33 cellular contexts compared by ENCODE assay signal in genomic region chr3:143571548-143571947, GRCh38.
DNase-seq lines count a peak whose midpoint lies in the region; ATAC-seq and TF ChIP-seq lines count a peak whose summit lies in the region.
"Had no signal": no experiment of that assay in that cellular context is flagged by ENCODE, and none has a peak within 500 bp of the region (broad histone marks: within the 10 kb centered on the region; RNA-seq: fewer than 3 reads in every experiment).

No MANE protein-coding gene starts in this region.

- no peaks in the 10 kb centered on the region for H3K9me3 ChIP-seq in gastroesophageal sphincter
- H3K9me3 ChIP-seq: esophagus muscularis mucosa, lower lobe of right lung, mucosa of descending colon, transverse colon had no signal

- H3K27me3 Mint-ChIP-seq in activated CD4-positive, alpha-beta T cell treated with anti-CD3 and anti-CD28 coated beads for 36 hours, result no peaks in the 10 kb centered on the region
- H3K27me3 Mint-ChIP-seq: activated naive CD4-positive, alpha-beta T cell treated with anti-CD3 and anti-CD28 coated beads, Interleukin-2, amount 10 ng/mL, durations not matched to agents 7 days and 5 days; central memory CD8-positive, alpha-beta T cell had no signal

- in situ Hi-C loops in astrocyte of the cerebellum (cut with HindIII; ENCODE audit: low sequenced_read_pairs), result no loop called here

- H3K27me3 ChIP-seq in gastroesophageal sphincter, result no peaks in the 10 kb centered on the region
- H3K27me3 ChIP-seq: esophagus muscularis mucosa, transverse colon had no signal

- H3K4me3 ChIP-seq in AG09309 (ENCODE audit: control insufficient read depth, low read depth, low read length), result no peak overlapping the region
- H3K4me3 ChIP-seq in astrocyte of the cerebellum (ENCODE audit: low read depth, low read length), result no peak overlapping the region
- H3K4me3 ChIP-seq in fibroblast of the aortic adventitia (ENCODE audit: low read depth, low read length), result no peak overlapping the region
- no peak overlapping the region for H3K4me3 ChIP-seq in gastroesophageal sphincter
- H3K4me3 ChIP-seq: esophagus muscularis mucosa, lower lobe of right lung, mucosa of descending colon, transverse colon had no signal

- no peak for ATAC-seq in activated CD4-positive, alpha-beta T cell treated with anti-CD3 and anti-CD28 coated beads for 36 hours
- no peak for ATAC-seq in gastroesophageal sphincter
- no peak for ATAC-seq in GM18505 (IDR thresholded peaks at IDR 0.05; ENCODE audit: unreplicated experiment)
- ATAC-seq: lower lobe of right lung, mucosa of descending colon, Panc1 had no signal

- no peak overlapping the region for H3K27ac Mint-ChIP-seq in activated CD4-positive, alpha-beta T cell treated with anti-CD3 and anti-CD28 coated beads for 36 hours
- H3K27ac Mint-ChIP-seq: activated naive CD4-positive, alpha-beta T cell treated with anti-CD3 and anti-CD28 coated beads, Interleukin-2, amount 10 ng/mL, durations not matched to agents 7 days and 5 days; HFFc6; nephron had no signal

- CTCF ChIA-PET in activated CD4-positive, alpha-beta T cell treated with anti-CD3 and anti-CD28 coated beads for 36 hours (lab: Charles Lee), result interaction anchor here (0.6 kb wide), 1 partner anchor 157 kb away, joined by 3 read pairs; no protein-coding TSS in a partner anchor
- CTCF ChIA-PET in HEK293T (lab: Yijun Ruan, JAX), result no interaction called here

- intact Hi-C loops in activated CD4-positive, alpha-beta T cell treated with anti-CD3 and anti-CD28 coated beads for 36 hours (cut with DNase I, micrococcal nuclease), result no loop called here

- 89% methylated on average over 1 of the region's 1 CpG; no CpG with 5 or more reads in 1 of the 2 donors for WGBS in gastroesophageal sphincter (ENCODE audit: low coverage in 1 of 2), 2 donors

- POLR2A ChIA-PET in activated CD4-positive, alpha-beta T cell treated with anti-CD3 and anti-CD28 coated beads for 36 hours (lab: Charles Lee), result no interaction called here
- POLR2A ChIA-PET in HEK293T (lab: Yijun Ruan, JAX), result no interaction called here

- no peaks in the 10 kb centered on the region for H3K4me1 ChIP-seq in gastroesophageal sphincter
- H3K4me1 ChIP-seq: lower lobe of right lung had no signal

- H3K4me3 Mint-ChIP-seq in activated CD4-positive, alpha-beta T cell treated with anti-CD3 and anti-CD28 coated beads for 36 hours, result no peak overlapping the region
- H3K4me3 Mint-ChIP-seq: activated naive CD4-positive, alpha-beta T cell treated with anti-CD3 and anti-CD28 coated beads, Interleukin-2, amount 10 ng/mL, durations not matched to agents 7 days and 5 days; CD14-positive monocyte; central memory CD8-positive, alpha-beta T cell; HFFc6; nephron had no signal

- no peak overlapping the region for H3K27ac ChIP-seq in gastroesophageal sphincter
- H3K27ac ChIP-seq: esophagus muscularis mucosa, HL-60, lower lobe of right lung, transverse colon had no signal

- peaks cover 0 to 26% of the 10 kb centered on the region in 2 donors for H3K36me3 ChIP-seq in gastroesophageal sphincter
- H3K36me3 ChIP-seq: transverse colon had no signal

- H3K4me1 Mint-ChIP-seq in activated CD4-positive, alpha-beta T cell treated with anti-CD3 and anti-CD28 coated beads for 36 hours, result no peaks in the 10 kb centered on the region
- H3K4me1 Mint-ChIP-seq: activated naive CD4-positive, alpha-beta T cell treated with anti-CD3 and anti-CD28 coated beads, Interleukin-2, amount 10 ng/mL, durations not matched to agents 7 days and 5 days; central memory CD8-positive, alpha-beta T cell; nephron had no signal

- no peaks in the 10 kb centered on the region for H3K9me3 Mint-ChIP-seq in activated CD4-positive, alpha-beta T cell treated with anti-CD3 and anti-CD28 coated beads for 36 hours (ENCODE audit: low read depth)
- H3K9me3 Mint-ChIP-seq: activated naive CD4-positive, alpha-beta T cell treated with anti-CD3 and anti-CD28 coated beads, Interleukin-2, amount 10 ng/mL, durations not matched to agents 7 days and 5 days; CD14-positive monocyte; central memory CD8-positive, alpha-beta T cell; nephron had no signal

- peaks cover 9% of the 10 kb centered on the region for H3K36me3 Mint-ChIP-seq in activated CD4-positive, alpha-beta T cell treated with anti-CD3 and anti-CD28 coated beads for 36 hours (ENCODE audit: low read depth)
- H3K36me3 Mint-ChIP-seq: activated naive CD4-positive, alpha-beta T cell treated with anti-CD3 and anti-CD28 coated beads, Interleukin-2, amount 10 ng/mL, durations not matched to agents 7 days and 5 days had no signal

- no peak for TF ChIP-seq POLR2A in gastroesophageal sphincter (IDR thresholded peaks at IDR 0.05)
- no peak for TF ChIP-seq POLR2A in GM18505 (IDR thresholded peaks at IDR 0.05; ENCODE audit: borderline replicate concordance, extremely low read depth, insufficient read depth, insufficient read length)

- no peak for TF ChIP-seq EP300 in gastroesophageal sphincter (IDR thresholded peaks at IDR 0.05)

- TF ChIP-seq CTCF in AG09309 (IDR thresholded peaks at IDR 0.05; ENCODE audit: control insufficient read depth, insufficient read depth, low read depth, low read length, missing control alignments), result no peak
- TF ChIP-seq CTCF in astrocyte of the cerebellum (IDR thresholded peaks at IDR 0.05; ENCODE audit: low read depth, low read length, missing control alignments), result no peak
- no peak for TF ChIP-seq CTCF in fibroblast of the aortic adventitia (IDR thresholded peaks at IDR 0.05; ENCODE audit: insufficient read depth, low read length)
- no peak for TF ChIP-seq CTCF in gastroesophageal sphincter (IDR thresholded peaks at IDR 0.05)

- peak; percentile 13 for DNase-seq in AG09309 (ENCODE audit: low read depth)
- peak; percentile 28 to 31 for DNase-seq in Kasumi-1 (lab: John Stamatoyannopoulos, UW)
- peak; percentile 60 for DNase-seq in astrocyte of the cerebellum (ENCODE audit: low read depth)
- DNase-seq in fibroblast of the aortic adventitia (ENCODE audit: low read depth), result peak; percentile 48
- no peak for DNase-seq in activated CD4-positive, alpha-beta T cell treated with anti-CD3 and anti-CD28 coated beads for 36 hours
- no peak for DNase-seq in HEK293T (ENCODE audit: extremely low spot score)
- DNase-seq: activated CD4-positive, alpha-beta T cell treated with anti-CD3 and anti-CD28 coated beads, Interleukin-2, amount 50 U/mL, for 4 hours; activated CD4-positive, CD25-positive, alpha-beta regulatory T cell; activated naive CD4-positive, alpha-beta T cell treated with anti-CD3 and anti-CD28 coated beads, Interleukin-2, amount 10 ng/mL, durations not matched to agents 7 days and 5 days; dermis blood vessel endothelial cell; DMS79; GDM1; glutamatergic neuron; HFFc6; lower lobe of right lung; mucosa of descending colon; NCI-H1092 treated with DMSO at 0.1 percent for 48 hours; NCI-H187 treated with DMSO at 0.1 percent for 48 hours; NCI-H524; NK-92 treated with Interleukin-12 subunit alpha and Interleukin-12 subunit beta, amount 100 ng/mL, for 24 hours; SHP77; small intestine; stimulated activated CD4-positive, alpha-beta T cell treated with anti-CD3 and anti-CD28 coated beads, Interleukin-2, amount 100 ng/mL, for 24 hours; T-helper 9 cell; transverse colon had no signal

TF ChIP-seq in HEK293T, 16 proteins besides CTCF, POLR2A, EP300 and RAD21:
- TF ChIP-seq SUZ12 (IDR thresholded peaks at IDR 0.05), result no peak
- no peak for TF ChIP-seq CTBP1 (IDR thresholded peaks at IDR 0.05; ENCODE audit: borderline replicate concordance)
- TF ChIP-seq LEF1 (IDR thresholded peaks at IDR 0.05; ENCODE audit: borderline replicate concordance), result no peak
- TF ChIP-seq SP1 (IDR thresholded peaks at IDR 0.05), result no peak
- no peak for TF ChIP-seq TARDBP (IDR thresholded peaks at IDR 0.05)
- TF ChIP-seq NFRKB (IDR thresholded peaks at IDR 0.05), result no peak
- no peak for TF ChIP-seq FOXK2 (IDR thresholded peaks at IDR 0.05)

Comparison
In these comparisons a context has a peak if more than half of its experiments do, and no peak if none do; other contexts are left out.
1. DNase-seq: peak in AG09309 (single experiment), Kasumi-1 (2 of 2), astrocyte of the cerebellum (single experiment) and fibroblast of the aortic adventitia (single experiment); none in activated CD4-positive, alpha-beta T cell treated with anti-CD3 and anti-CD28 coated beads for 36 hours (single experiment) and HEK293T (single experiment).